Comparison of ENCODE assay signal across 26 cellular contexts in the genomic region with DNA sequence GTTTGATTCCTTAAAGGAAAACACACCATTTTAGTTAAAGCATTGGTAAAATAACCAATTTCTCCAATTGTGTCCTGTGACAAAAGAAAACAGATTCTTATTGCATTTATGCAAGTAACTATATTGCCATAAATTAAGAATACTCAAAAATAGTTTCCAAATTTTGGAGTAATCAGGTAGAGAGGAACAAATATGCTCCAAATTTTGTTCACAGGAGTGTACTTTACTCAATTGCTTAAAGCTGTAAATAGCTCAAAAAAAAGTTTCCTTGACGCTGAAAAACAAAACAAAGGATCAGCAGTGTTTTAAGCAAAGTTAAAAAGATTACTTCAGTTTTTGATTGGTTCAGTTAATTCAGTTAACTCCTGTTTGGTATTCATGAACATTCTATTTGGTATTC. TPM values are rescaled to one million over a fixed set of nuclear protein-coding genes. Genes with fewer than 3 reads are reported as not detected.
"Had no signal": no experiment of that assay in that cellular context is flagged by ENCODE, and none has a peak within 500 bp of the region (broad histone marks: within the 10 kb centered on the region; RNA-seq: fewer than 3 reads in every experiment).

No MANE protein-coding gene starts in this region.

- H3K4me1 ChIP-seq: breast epithelium, esophagus squamous epithelium, left lung, lower lobe of right lung, testis, transverse colon had no signal

- H3K9me3 ChIP-seq: testis had no signal

- H3K27ac ChIP-seq: breast epithelium, esophagus squamous epithelium, left lung, lower lobe of right lung, neutrophil, skin epidermis, testis, transverse colon, WERI-Rb-1 had no signal

- DNase-seq: activated CD4-positive, alpha-beta T cell treated with anti-CD3 and anti-CD28 coated beads for 48 hours; activated CD4-positive, alpha-beta T cell treated with anti-CD3 and anti-CD28 coated beads, Interleukin-2, amount 50 U/mL, for 48 hours; activated CD8-positive, alpha-beta memory T cell treated with anti-CD3 and anti-CD28 coated beads for 24 hours; activated effector memory CD4-positive, alpha-beta T cell treated with anti-CD3 and anti-CD28 coated beads, Interleukin-2, amount 50 U/mL, for 16 hours; activated naive CD4-positive, alpha-beta T cell treated with anti-CD3 and anti-CD28 coated beads for 36 hours; activated naive CD8-positive, alpha-beta T cell treated with anti-CD3 and anti-CD28 coated beads for 36 hours; amygdala; central memory CD4-positive, alpha-beta T cell; esophagus squamous epithelium; left lung; lower lobe of right lung; mesenchymal stem cell; mucosa of descending colon; stimulated activated CD4-positive, alpha-beta T cell treated with anti-CD3 and anti-CD28 coated beads, Interleukin-12 subunit alpha, Interleukin-12 subunit beta, amount 100 ng/mL, for 4 hours; stimulated activated CD4-positive, alpha-beta T cell treated with anti-CD3 and anti-CD28 coated beads, Interleukin-4, amount 100 ng/mL, for 1 hour; stimulated activated naive CD8-positive, alpha-beta T cell treated with anti-CD3 and anti-CD28 coated beads, Interleukin-15, Interleukin-2, amounts not matched to agents 100 U/mL and 50 U/mL, for 24 hours; T-helper 9 cell; testis; transverse colon; WERI-Rb-1 had no signal

- H3K27me3 ChIP-seq: breast epithelium, esophagus squamous epithelium, left lung, neutrophil, testis, transverse colon had no signal

- ATAC-seq: activated CD4-positive, CD25-positive, alpha-beta regulatory T cell treated with anti-CD3 and anti-CD28 coated beads, Interleukin-2, amount 50 U/mL, for 24 hours; left lung; lower lobe of right lung; mucosa of descending colon; natural killer cell treated with Interleukin-12 subunit alpha and Interleukin-12 subunit beta and Interleukin-15 and Interleukin-18, amount 100 ng/mL, for 72 hours; sciatic nerve; stimulated activated naive CD8-positive, alpha-beta T cell treated with anti-CD3 and anti-CD28 coated beads, Interleukin-15, Interleukin-2, amounts not matched to agents 100 U/mL and 50 U/mL, for 24 hours had no signal

- H3K36me3 ChIP-seq: breast epithelium, esophagus squamous epithelium, left lung, lower lobe of right lung, neutrophil, transverse colon, WERI-Rb-1 had no signal

- H3K4me3 ChIP-seq: breast epithelium, esophagus squamous epithelium, left lung, lower lobe of right lung, mucosa of descending colon, skin epidermis, testis, transverse colon had no signal

RNA-seq across cellular contexts. Expression of a gene that starts 52.2 kb away (rescaled TPM):
- total RNA-seq: activated naive CD4-positive, alpha-beta T cell treated with anti-CD3 and anti-CD28 coated beads for 36 hours; activated naive CD8-positive, alpha-beta T cell treated with anti-CD3 and anti-CD28 coated beads for 36 hours had no signal
